7 cellular contexts compared by ENCODE assay signal in the genomic region with DNA sequence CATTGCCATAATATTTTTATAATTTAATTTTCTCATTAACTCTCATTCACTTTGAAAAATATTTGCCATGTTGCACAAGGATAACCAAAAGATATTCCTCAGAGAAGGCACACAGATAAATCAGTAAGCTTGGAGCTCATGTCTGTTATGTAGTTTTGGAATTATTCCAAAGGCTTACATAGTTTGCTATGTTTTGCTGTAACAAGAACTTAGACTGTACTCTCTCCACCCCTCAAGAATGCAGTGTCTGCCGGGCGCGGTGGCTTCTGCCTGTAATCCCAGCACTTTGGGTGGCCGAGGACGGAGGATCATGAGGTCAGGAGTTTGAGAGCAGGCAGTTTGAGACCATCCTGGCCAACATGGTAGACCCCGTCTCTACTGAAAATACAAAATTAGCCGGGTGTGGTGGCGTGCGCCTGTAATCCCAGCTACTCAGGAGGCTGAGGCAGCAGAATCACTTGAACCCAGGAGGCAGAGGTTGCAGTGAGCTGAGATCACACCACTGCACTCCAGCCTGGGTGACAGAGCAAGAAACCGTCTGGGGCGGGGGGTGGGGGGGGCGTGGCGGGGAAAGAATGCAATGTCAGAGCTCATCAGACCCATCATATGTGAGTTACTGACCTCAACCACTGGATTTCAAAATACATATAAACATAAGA.
A peak's percentile ranks its signal among the peaks of the same experiment; 100 is the strongest.
DNase-seq lines count a peak whose midpoint lies in the region; ATAC-seq and TF ChIP-seq lines count a peak whose summit lies in the region.
"Not testable (repeated sequence)": the region's sequence is repeated elsewhere in the genome, so short reads cannot be mapped to it uniquely, and the experiment has no call there.

No MANE protein-coding gene starts in this region.

- not testable (repeated sequence) for H3K4me3 ChIP-seq in brain microvascular endothelial cell (ENCODE audit: low read depth, low read length); fibroblast of mammary gland (ENCODE audit: control insufficient read depth, low read depth, low read length)

- intact Hi-C loops in sciatic nerve (cut with DNase I) = not testable (repeated sequence)

- H3K27ac ChIP-seq in brain microvascular endothelial cell = peak overlapping the region; percentile 82

- DNase-seq in AG08396 (ENCODE audit: low spot score) = peak; percentile 3
- DNase-seq in HCEC 1CT = peak; percentile 0
- peak; percentile 7 for DNase-seq in NCI-H226
- peak; percentile 57 for DNase-seq in brain microvascular endothelial cell
- DNase-seq in fibroblast of mammary gland (ENCODE audit: low read depth) = peak; percentile 19
- peak; percentile 0 for DNase-seq in left kidney (ENCODE audit: low read depth, low spot score)
- DNase-seq in sciatic nerve (ENCODE audit: low spot score) = peak; percentile 17

- not testable (repeated sequence) for H3K27me3 ChIP-seq in brain microvascular endothelial cell (replicated peaks)

- ATAC-seq in sciatic nerve = not testable (repeated sequence)

- in situ Hi-C loops in brain microvascular endothelial cell (cut with HindIII; ENCODE audit: low pct_ligation_motif_present, low sequenced_read_pairs) = not testable (repeated sequence)

- not testable (repeated sequence) for H3K36me3 ChIP-seq in brain microvascular endothelial cell (replicated peaks)

- not testable (repeated sequence) for TF ChIP-seq CTCF in brain microvascular endothelial cell (IDR thresholded peaks at IDR 0.05; ENCODE audit: low read depth, low read length, missing control alignments); fibroblast of mammary gland (conservative IDR thresholded peaks at IDR 0.05; ENCODE audit: control insufficient read depth, insufficient read depth, low read depth, low read length)

Comparison
In these comparisons a context has a peak if more than half of its experiments do, and no peak if none do; other contexts are left out.
1. DNase-seq: peak in every context shown above with its lines; median percentile 57 in brain microvascular endothelial cell; 19 in fibroblast of mammary gland; 17 in sciatic nerve; 7 in NCI-H226; 3 in AG08396; 0 in HCEC 1CT; 0 in left kidney.